Comparison of ENCODE assay signal across 1 cellular context in genomic region chr4:84401669-84402068, GRCh38.
TF ChIP-seq lines count a peak whose summit lies in the region.

No MANE protein-coding gene starts in this region.

TF ChIP-seq in GM23338, 12 proteins besides CTCF, POLR2A, EP300 and RAD21 (continued from another document):
- TF ChIP-seq ZNF331 (CRISPR knock-in tag; IDR thresholded peaks at IDR 0.05; ENCODE audit: low read depth) (no peak), EZH2phosphoT487 (IDR thresholded peaks at IDR 0.05; ENCODE audit: unreplicated experiment) (no peak), ETS1 (IDR thresholded peaks at IDR 0.05) (no peak)
